ENCODE assay signal across 21 cellular contexts in the genomic region with DNA sequence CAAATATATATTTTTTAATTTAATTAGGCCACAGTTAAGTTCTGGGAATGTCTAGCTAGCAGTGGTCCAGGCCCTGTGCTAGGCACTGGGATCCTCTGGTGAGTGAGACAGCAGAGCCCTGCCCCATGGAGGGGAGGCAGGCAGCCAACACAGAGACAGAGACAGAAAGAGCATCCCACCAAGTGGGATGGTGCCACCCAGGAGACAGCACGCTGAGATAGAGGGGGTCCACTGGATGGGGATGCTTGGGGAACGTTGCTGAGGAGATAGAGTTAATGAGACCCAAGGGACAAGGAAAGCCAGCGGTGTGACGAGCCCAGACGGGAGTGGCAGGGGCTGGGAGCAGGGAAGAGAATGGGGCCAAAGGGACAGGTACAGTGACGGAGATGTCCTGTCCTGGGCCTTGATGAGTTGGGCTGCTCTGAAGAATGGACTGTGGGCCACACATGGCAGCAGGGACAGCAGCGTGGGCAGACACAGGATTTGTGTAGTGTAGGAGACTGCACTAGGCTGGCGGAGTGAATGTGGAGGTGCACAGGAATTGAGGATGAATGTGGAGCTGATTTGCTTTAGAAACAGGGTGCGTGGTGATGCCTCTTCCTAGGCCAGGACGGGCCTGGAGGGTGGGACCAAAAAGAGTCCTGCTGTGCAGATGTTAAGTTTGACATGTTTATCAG. TPM values are rescaled to one million over a fixed set of nuclear protein-coding genes. Genes with fewer than 3 reads are reported as not detected.
A peak's percentile ranks its signal among the peaks of the same experiment; 100 is the strongest.
DNase-seq lines count a peak whose midpoint lies in the region; ATAC-seq, FAIRE-seq and TF ChIP-seq lines count a peak whose summit lies in the region.
"Had no signal": no experiment of that assay in that cellular context is flagged by ENCODE, and none has a peak within 500 bp of the region (broad histone marks: within the 10 kb centered on the region; RNA-seq: fewer than 3 reads in every experiment).

No MANE protein-coding gene starts in this region.

- CTCF ChIA-PET in MCF 10A (lab: Yijun Ruan, JAX) = interaction anchor here (0.6 to 1.0 kb wide), 4 partner anchors 35 to 1015 kb away, joined by 3 to 4 read pairs (median 3); no protein-coding TSS in a partner anchor
- CTCF ChIA-PET in mammary epithelial cell (lab: Charles Lee; ENCODE audit: low non-redundant PET) = no interaction called here
- CTCF ChIA-PET in RWPE1 (lab: Yijun Ruan, JAX) = no interaction called here
- CTCF ChIA-PET in H1 (lab: Charles Lee; ENCODE audit: partially characterized antibody) = interaction anchor here (0.6 to 1.8 kb wide), 4 partner anchors 9 to 159 kb away, joined by 3 to 4 read pairs (median 4); no protein-coding TSS in a partner anchor

- TF ChIP-seq POLR2A in H1 (IDR thresholded peaks at IDR 0.05; ENCODE audit: control extremely low read depth in 1 of 2, low read depth in 2 of 2, low read length in 2 of 2) = no peak

- H3K9ac ChIP-seq in mammary epithelial cell (ENCODE audit: insufficient read depth, low read length) (no peak overlapping the region), H1 (replicated peaks in 1 of 4; ENCODE audit: extremely low read depth in 1 of 4, low read depth in 3 of 4, low read length in 3 of 4) (no peak overlapping the region; a peak in 1 of 7 replicates)
- H3K9ac ChIP-seq: BLaER1 treated with 17β-estradiol and CSF1 and Interleukin-3, amounts not matched to agents 10 nM and 100 nM had no signal

- 100% methylated on average over 8 of the region's 10 CpGs for WGBS in mammary epithelial cell (ENCODE audit: low coverage, missing lambda C conversion rate)
- WGBS in H1 (ENCODE audit: extremely low coverage in 1 of 2, insufficient coverage in 1 of 2, insufficient read length in 1 of 2, insufficient replicate concordance in 2 of 2, low coverage in 1 of 2, low lambda C conversion rate in 2 of 2, missing lambda C conversion rate in 1 of 2), 2 experiments = 92% methylated on average over 10 of the region's 10 CpGs; no CpG with 5 or more reads in 1 of the 2 experiments

- H3K4me1 ChIP-seq in mammary epithelial cell (ENCODE audit: insufficient read depth, low read length) (no peaks in the 10 kb centered on the region), H1 (replicated peaks in 1 of 4; ENCODE audit: control insufficient read depth in 3 of 4, insufficient read depth in 4 of 4, low read length in 3 of 4) (no peaks in the 10 kb centered on the region; a peak in 2 of 7 replicates)
- H3K4me1 ChIP-seq: A549; BLaER1 treated with 17β-estradiol and CSF1 and Interleukin-3, amounts not matched to agents 10 nM and 100 nM; HAP-1 had no signal

- ATAC-seq in stimulated activated naive B cell treated with anti-CD40 and anti-IgM and Interleukin-4, amounts not matched to agents 10 μg/mL and 1 μg/mL and 100 μg/mL, for 72 hours (replicated peaks) = no peak
- no peak for ATAC-seq in HG02588 (IDR thresholded peaks at IDR 0.05; ENCODE audit: unreplicated experiment)
- ATAC-seq in GM18909 (IDR thresholded peaks at IDR 0.05; ENCODE audit: poor library complexity, unreplicated experiment) = no peak

- no peak overlapping the region for H3K14ac ChIP-seq in H1 (ENCODE audit: insufficient read length)

- H3K4me3 Mint-ChIP-seq in MCF 10A (ENCODE audit: unreplicated experiment) = no peak overlapping the region
- H3K4me3 Mint-ChIP-seq in stimulated activated naive B cell treated with anti-CD40 and anti-IgM and Interleukin-4, amounts not matched to agents 10 μg/mL and 1 μg/mL and 100 μg/mL, for 72 hours = no peak overlapping the region

- H3K18ac ChIP-seq in H1 (ENCODE audit: extremely low read depth, low read length) = no peak overlapping the region

- no peak overlapping the region for H2AFZ ChIP-seq in mammary epithelial cell (ENCODE audit: low read depth, low read length)
- H2AFZ ChIP-seq in H1 (ENCODE audit: low read length) = no peak overlapping the region
- H2AFZ ChIP-seq: PC-9 had no signal

- no peak overlapping the region for H2BK120ac ChIP-seq in H1 (replicated peaks; ENCODE audit: low read depth, low read length)

- H3K27ac ChIP-seq in mammary epithelial cell (ENCODE audit: insufficient read depth, low read depth, low read length) (no peak overlapping the region), RWPE1 (peak overlapping the region; percentile 7; the same call in 1 of the 2 replicates), H1 (ENCODE audit: low read depth, low read length) (no peak overlapping the region)
- H3K27ac ChIP-seq: A549; BLaER1 treated with 17β-estradiol and CSF1 and Interleukin-3, amounts not matched to agents 10 nM and 100 nM; HL-60; PC-9 had no signal

- no peaks in the 10 kb centered on the region for H3K9me3 Mint-ChIP-seq in MCF 10A (ENCODE audit: unreplicated experiment)
- peaks cover 5 to 16% of the 10 kb centered on the region in 2 donors for H3K9me3 Mint-ChIP-seq in stimulated activated naive B cell treated with anti-CD40 and anti-IgM and Interleukin-4, amounts not matched to agents 10 μg/mL and 1 μg/mL and 100 μg/mL, for 72 hours

- H4K5ac ChIP-seq in H1 (ENCODE audit: insufficient read length, low read depth, low read length) = no peak overlapping the region

- H3K79me2 ChIP-seq in mammary epithelial cell (ENCODE audit: insufficient read depth, low read length) (peaks cover 2% of the 10 kb centered on the region), H1 (ENCODE audit: control insufficient read depth in 1 of 2, insufficient read depth in 2 of 2, low read length in 2 of 2) (no peaks in the 10 kb centered on the region)

- H3K36me3 ChIP-seq in mammary epithelial cell (ENCODE audit: insufficient read depth, low read length) (peaks cover 2% of the 10 kb centered on the region), H1 (ENCODE audit: control insufficient read depth in 2 of 4, insufficient read depth in 4 of 4, low read length in 3 of 4) (peaks cover 0 to 8% (median 3%) of the 10 kb centered on the region in 4 experiments; a peak in 2 of 8 replicates)

- no peak overlapping the region for H4K91ac ChIP-seq in H1 (replicated peaks; ENCODE audit: insufficient read length, low read length)

- BruUV-seq in MCF 10A (replicated peaks; lab: Mats Ljungman, UMichigan) (no TSS peak), mammary epithelial cell (replicated peaks; lab: Mats Ljungman, UMichigan) (no TSS peak)

- peak overlapping the region; percentile 9; the same call in 1 of the 2 replicates for H4K8ac ChIP-seq in H1 (ENCODE audit: extremely low read depth, insufficient read depth, low read length)

- no peak for TF ChIP-seq RAD21 in H1 (IDR thresholded peaks at IDR 0.05 in 1 of 2, conservative IDR thresholded peaks at IDR 0.05 in 1 of 2; ENCODE audit: low read depth in 2 of 2, low read length in 2 of 2)

- POLR2A ChIA-PET in MCF 10A (lab: Yijun Ruan, JAX) = interaction anchor here (0.9 to 1.4 kb wide), 2 partner anchors 23 to 44 kb away, joined by 3 to 4 read pairs; partner anchors contain the start of gene RAB4A
- POLR2A ChIA-PET in RWPE1 (lab: Yijun Ruan, JAX; ENCODE audit: low non-redundant PET) = interaction anchor here (0.5 kb wide), 1 partner anchor 54 kb away, joined by 6 read pairs; no protein-coding TSS in a partner anchor
- POLR2A ChIA-PET in H1 (lab: Charles Lee; ENCODE audit: partially characterized antibody) = interaction anchor here (0.7 to 1.5 kb wide), 3 partner anchors 15 to 214 kb away, joined by 3 to 4 read pairs (median 4); partner anchors contain the start of genes NUP133 and RAB4A

- TF ChIP-seq EP300 in H1 (IDR thresholded peaks at IDR 0.05; ENCODE audit: borderline replicate concordance in 1 of 2, low read depth in 2 of 2, low read length in 2 of 2) = no peak

- intact Hi-C loops in MCF 10A (cut with micrococcal nuclease) (no loop called here), mammary epithelial cell (cut with micrococcal nuclease) (no loop called here)

- H3K27me3 ChIP-seq in mammary epithelial cell (ENCODE audit: insufficient read depth, low read length) = no peaks in the 10 kb centered on the region
- H3K27me3 ChIP-seq in H1 (replicated peaks in 1 of 4; ENCODE audit: control insufficient read depth in 3 of 4, extremely low read depth in 1 of 4, insufficient read depth in 3 of 4, low read length in 3 of 4) = no peaks in the 10 kb centered on the region
- H3K27me3 ChIP-seq: BLaER1 treated with 17β-estradiol and CSF1 and Interleukin-3, amounts not matched to agents 10 nM and 100 nM had no signal

- no peak overlapping the region for H3K56ac ChIP-seq in H1 (replicated peaks; ENCODE audit: insufficient read length, low read depth, low read length)

- no peak overlapping the region for H3K23ac ChIP-seq in H1 (ENCODE audit: insufficient read length)

- no peak overlapping the region for H3K4ac ChIP-seq in H1 (replicated peaks; ENCODE audit: insufficient read length, low read depth, low read length)

- H4K20me1 ChIP-seq in mammary epithelial cell (ENCODE audit: insufficient read depth, low read length) (no peaks in the 10 kb centered on the region), H1 (replicated peaks in 1 of 2; ENCODE audit: control insufficient read depth in 1 of 2, insufficient read depth in 2 of 2, low read length in 2 of 2) (peaks cover 0 to 8% of the 10 kb centered on the region in 2 experiments)
- H4K20me1 ChIP-seq: BLaER1 treated with 17β-estradiol and CSF1 and Interleukin-3, amounts not matched to agents 10 nM and 100 nM had no signal

- H3K4me1 Mint-ChIP-seq in MCF 10A (ENCODE audit: insufficient read depth, unreplicated experiment) = peaks cover 10% of the 10 kb centered on the region
- peaks cover 8 to 11% of the 10 kb centered on the region in 2 donors for H3K4me1 Mint-ChIP-seq in stimulated activated naive B cell treated with anti-CD40 and anti-IgM and Interleukin-4, amounts not matched to agents 10 μg/mL and 1 μg/mL and 100 μg/mL, for 72 hours

- peak overlapping the region; percentile 71; the same call in 1 of the 2 replicates for H2BK5ac ChIP-seq in H1 (ENCODE audit: low read depth, low read length)

- DNase-seq in MCF 10A (ENCODE audit: unreplicated experiment) (no peak), mammary epithelial cell (no peak), RWPE1 (ENCODE audit: low spot score) (no peak), H1 (ENCODE audit: low read depth in 1 of 2, low spot score in 2 of 2) (no peak), NCI-H345 treated with DMSO at 0.1 percent for 48 hours (lab: John Stamatoyannopoulos, UW; ENCODE audit: unreplicated experiment) (no peak)
- DNase-seq in stimulated activated naive B cell treated with anti-CD40 and anti-IgM and Interleukin-4, amounts not matched to agents 10 μg/mL and 1 μg/mL and 100 μg/mL, for 72 hours = no peak
- DNase-seq: DMS 273 treated with DMSO at 0.1 percent for 48 hours, GDM1, KBM-7, NCI-H1436, NCI-H2029, NCI-H2171, NCI-H82, PC-9 had no signal

- TF ChIP-seq CTCF in MCF 10A (IDR thresholded peaks at IDR 0.05; ENCODE audit: unreplicated experiment) (no peak), mammary epithelial cell (conservative IDR thresholded peaks at IDR 0.05 in 1 of 2, IDR thresholded peaks at IDR 0.05 in 1 of 2; ENCODE audit: extremely low read depth in 1 of 2, insufficient read depth in 1 of 2, low read depth in 1 of 2, low read length in 2 of 2) (no peak), RWPE1 (conservative IDR thresholded peaks at IDR 0.05; ENCODE audit: low read depth) (no peak), H1 (IDR thresholded peaks at IDR 0.05; ENCODE audit: control extremely low read depth in 1 of 3, insufficient read depth in 1 of 3, low read depth in 1 of 3, low read length in 3 of 3) (no peak)

- H3K4me3 ChIP-seq in mammary epithelial cell (replicated peaks in 1 of 3; ENCODE audit: insufficient read depth in 1 of 3, low read depth in 2 of 3, low read length in 3 of 3) = no peak overlapping the region
- H3K4me3 ChIP-seq in H1 (ENCODE audit: extremely low read depth in 1 of 4, insufficient read depth in 2 of 4, low read depth in 3 of 4, low read length in 4 of 4) = no peak overlapping the region
- H3K4me3 ChIP-seq: A549; BLaER1 treated with 17β-estradiol and CSF1 and Interleukin-3, amounts not matched to agents 10 nM and 100 nM; HAP-1; PC-9 had no signal

- peak overlapping the region; percentile 57 for H3K27ac Mint-ChIP-seq in MCF 10A (ENCODE audit: low read depth, unreplicated experiment)
- peak overlapping the region; percentile 27 for H3K27ac Mint-ChIP-seq in stimulated activated naive B cell treated with anti-CD40 and anti-IgM and Interleukin-4, amounts not matched to agents 10 μg/mL and 1 μg/mL and 100 μg/mL, for 72 hours

- 0 out of 2 replicates have a peak overlapping the region, but pooled peaks have one; percentile 13 for H2BK20ac ChIP-seq in H1 (ENCODE audit: low read length)

- peaks cover 2% of the 10 kb centered on the region; the same call in 1 of the 2 replicates for H3K79me1 ChIP-seq in H1 (ENCODE audit: low read depth, low read length)

- H2BK15ac ChIP-seq in H1 (ENCODE audit: low read length) = no peak overlapping the region

- H3K23me2 ChIP-seq in H1 (ENCODE audit: low read depth, low read length) = no peaks in the 10 kb centered on the region

- no peak overlapping the region for H3K4me2 ChIP-seq in mammary epithelial cell (ENCODE audit: insufficient read depth, low read depth, low read length)
- no peak overlapping the region for H3K4me2 ChIP-seq in H1 (ENCODE audit: insufficient read depth in 1 of 2, low read depth in 2 of 2, low read length in 2 of 2)
- H3K4me2 ChIP-seq: A549; BLaER1 treated with 17β-estradiol and CSF1 and Interleukin-3, amounts not matched to agents 10 nM and 100 nM; PC-9 had no signal

- peaks cover 40% of the 10 kb centered on the region for H3K36me3 Mint-ChIP-seq in MCF 10A (ENCODE audit: insufficient read depth, unreplicated experiment)
- H3K36me3 Mint-ChIP-seq in stimulated activated naive B cell treated with anti-CD40 and anti-IgM and Interleukin-4, amounts not matched to agents 10 μg/mL and 1 μg/mL and 100 μg/mL, for 72 hours = peaks cover 39 to 45% of the 10 kb centered on the region in 2 donors

- dilution Hi-C loops in mammary epithelial cell (cut with HindIII; ENCODE audit: low sequenced_read_pairs) = no loop called here

- in situ Hi-C loops in mammary epithelial cell (cut with MboI; ENCODE audit: low sequenced_read_pairs in 2 of 2) = no loop called here

- no peaks in the 10 kb centered on the region for H3K27me3 Mint-ChIP-seq in MCF 10A (ENCODE audit: insufficient read depth, unreplicated experiment)
- H3K27me3 Mint-ChIP-seq in stimulated activated naive B cell treated with anti-CD40 and anti-IgM and Interleukin-4, amounts not matched to agents 10 μg/mL and 1 μg/mL and 100 μg/mL, for 72 hours = no peaks in the 10 kb centered on the region

- H2BK12ac ChIP-seq in H1 (ENCODE audit: low read depth, low read length) = no peak overlapping the region

- no peak for FAIRE-seq in H1 (lab: Jason Lieb, UNC)
- FAIRE-seq: A549, GM12892 had no signal

- H2AK5ac ChIP-seq in H1 (ENCODE audit: low read depth, low read length) = peak overlapping the region; percentile 85; the same call in 1 of the 2 replicates

- H3K9me3 ChIP-seq in mammary epithelial cell (replicated peaks; ENCODE audit: insufficient read depth, low read length) (no peaks in the 10 kb centered on the region), H1 (ENCODE audit: insufficient read depth in 2 of 2, low read depth in 1 of 2, low read length in 1 of 2) (no peaks in the 10 kb centered on the region)
- H3K9me3 ChIP-seq: A549, HAP-1 had no signal

RNA-seq across cellular contexts. Expression of gene RAB4A, which starts 22.8 kb away (rescaled TPM):
- 87.4 and 88.6 TPM in 2 replicates for total RNA-seq in MCF 10A (2022)
- total RNA-seq in mammary epithelial cell = 10 to 100 TPM; 46.5 to 59.2 TPM
- 25.9 TPM for polyA plus RNA-seq in mammary epithelial cell
- 16.5 TPM for polyA minus RNA-seq in mammary epithelial cell
- 68.8 and 73.4 TPM in 2 replicates for total RNA-seq in H1 (2021; fragmentation: NEBNext Ultra II Directional; extraction: Animal tissue kit (Norgen Biotek cat#: 25700))
- polyA plus RNA-seq in H1 (2011; rRNA removed) = 13.3 and 16.7 TPM in 2 replicates
- 30.0 TPM for polyA plus RNA-seq in H1 (2011; cell fraction: cytosol; rRNA removed)
- polyA plus RNA-seq in H1 (2011; cell fraction: nucleus; rRNA removed) = 12.3 TPM
- polyA plus RNA-seq in H1 (2012, experiment 1 of 2) = 34.1 to 42.5 TPM (median 36.4 TPM) in 4 replicates
- polyA plus RNA-seq in H1 (2012, experiment 2 of 2) = 26.9 TPM
- polyA plus RNA-seq in H1 (2013, experiment 1 of 2) = 20.3 TPM
- polyA plus RNA-seq in H1 (2013, experiment 2 of 2) = 21.3 TPM
- polyA minus RNA-seq in H1 (2011; rRNA and poly(A)+ RNA removed) = 5.7 and 6.6 TPM in 2 replicates
- polyA minus RNA-seq in H1 (2011; cell fraction: cytosol; rRNA and poly(A)+ RNA removed) = 11.6 TPM
- 19.8 TPM for polyA minus RNA-seq in H1 (2011; cell fraction: nucleus; rRNA and poly(A)+ RNA removed)

RNA-seq across cellular contexts. Expression of gene CCSAP, which starts 49.2 kb away (rescaled TPM):
- 11.3 and 13.2 TPM in 2 replicates for total RNA-seq in MCF 10A (2022)
- 10 to 100 TPM; 11.4 to 12.0 TPM for total RNA-seq in mammary epithelial cell
- 3.4 TPM for polyA plus RNA-seq in mammary epithelial cell
- 12.5 TPM for polyA minus RNA-seq in mammary epithelial cell
- total RNA-seq in H1 (2021; fragmentation: NEBNext Ultra II Directional; extraction: Animal tissue kit (Norgen Biotek cat#: 25700)) = 16.5 and 17.2 TPM in 2 replicates
- polyA plus RNA-seq in H1 (2011; rRNA removed) = 2.4 and 3.5 TPM in 2 replicates
- polyA plus RNA-seq in H1 (2011; cell fraction: cytosol; rRNA removed) = 4.1 TPM
- 2.0 TPM for polyA plus RNA-seq in H1 (2011; cell fraction: nucleus; rRNA removed)
- 3.4 to 7.0 TPM (median 4.6 TPM) in 4 replicates for polyA plus RNA-seq in H1 (2012, experiment 1 of 2)
- polyA plus RNA-seq in H1 (2012, experiment 2 of 2) = 0.58 TPM
- polyA plus RNA-seq in H1 (2013, experiment 1 of 2) = 12.3 TPM
- 13.5 TPM for polyA plus RNA-seq in H1 (2013, experiment 2 of 2)
- 6.1 and 6.3 TPM in 2 replicates for polyA minus RNA-seq in H1 (2011; rRNA and poly(A)+ RNA removed)
- 6.4 TPM for polyA minus RNA-seq in H1 (2011; cell fraction: cytosol; rRNA and poly(A)+ RNA removed)
- polyA minus RNA-seq in H1 (2011; cell fraction: nucleus; rRNA and poly(A)+ RNA removed) = 10.9 TPM

Comparison
In these comparisons a context has a peak if more than half of its experiments do, and no peak if none do; other contexts are left out.
1. CTCF ChIA-PET loops: an anchor here in MCF 10A (0.6 to 1.0 kb wide) and H1 (0.6 to 1.8 kb wide); none called in mammary epithelial cell and RWPE1.